22 cellular contexts compared by ENCODE assay signal in genomic region chr2:216994231-216994997, GRCh38.
"Had no signal": no experiment of that assay in that cellular context is flagged by ENCODE, and none has a peak within 500 bp of the region (broad histone marks: within the 10 kb centered on the region; RNA-seq: fewer than 3 reads in every experiment).

No MANE protein-coding gene starts in this region.

- H3K9me3 Mint-ChIP-seq: activated CD4-positive, alpha-beta T cell treated with anti-CD3 and anti-CD28 coated beads, Interleukin-2, amount 10 ng/mL, durations not matched to agents 7 days and 5 days; activated CD8-positive, alpha-beta T cell treated with anti-CD3 and anti-CD28 coated beads for 36 hours; activated T-helper 1 cell treated with anti-CD3 and anti-CD28 coated beads, Interleukin-12 subunit alpha, Interleukin-12 subunit beta, Interleukin-2, Interleukin-4 antibody, amounts not matched to agents 30 ng/mL and 10 ng/mL and 1 ng/mL, durations not matched to agents 14 hours and 24 hours and 36 hours; dendritic cell treated with granulocyte-macrophage colony-stimulating factor and Interleukin-4, amounts not matched to agents 40 ng/mL and 50 ng/mL, for 4 days; T-cell; T-helper 2 cell treated with Interferon-gamma antibody and Interleukin-4, amounts not matched to agents 5 μg/mL and 100 μg/mL, for 36 hours had no signal

- H3K9me3 ChIP-seq: body of pancreas, lower lobe of right lung, right lobe of liver had no signal

- H3K4me1 Mint-ChIP-seq: activated CD4-positive, alpha-beta T cell treated with anti-CD3 and anti-CD28 coated beads, Interleukin-2, amount 10 ng/mL, durations not matched to agents 7 days and 5 days; activated CD8-positive, alpha-beta memory T cell treated with anti-CD3 and anti-CD28 coated beads, Interleukin-2, amount 10 ng/mL, durations not matched to agents 7 days and 5 days; activated naive CD4-positive, alpha-beta T cell treated with anti-CD3 and anti-CD28 coated beads, Interleukin-2, amount 50 U/mL, for 24 hours; naive B cell; T-cell had no signal

- H3K4me3 Mint-ChIP-seq: activated CD4-positive, alpha-beta T cell treated with anti-CD3 and anti-CD28 coated beads, Interleukin-2, amount 10 ng/mL, durations not matched to agents 7 days and 5 days; activated CD8-positive, alpha-beta memory T cell treated with anti-CD3 and anti-CD28 coated beads, Interleukin-2, amount 10 ng/mL, durations not matched to agents 7 days and 5 days; activated CD8-positive, alpha-beta T cell treated with anti-CD3 and anti-CD28 coated beads for 36 hours; activated naive CD4-positive, alpha-beta T cell treated with anti-CD3 and anti-CD28 coated beads, Interleukin-2, amount 50 U/mL, for 24 hours; activated T-helper 1 cell treated with anti-CD3 and anti-CD28 coated beads, Interleukin-12 subunit alpha, Interleukin-12 subunit beta, Interleukin-2, Interleukin-4 antibody, amounts not matched to agents 30 ng/mL and 10 ng/mL and 1 ng/mL, durations not matched to agents 14 hours and 24 hours and 36 hours; dendritic cell treated with granulocyte-macrophage colony-stimulating factor and Interleukin-4, amounts not matched to agents 40 ng/mL and 50 ng/mL, for 4 days; naive B cell; T-cell; T-helper 2 cell treated with Interferon-gamma antibody and Interleukin-4, amounts not matched to agents 5 μg/mL and 100 μg/mL, for 36 hours had no signal

- H3K27ac Mint-ChIP-seq: activated CD4-positive, alpha-beta T cell treated with anti-CD3 and anti-CD28 coated beads, Interleukin-2, amount 10 ng/mL, durations not matched to agents 7 days and 5 days; activated CD8-positive, alpha-beta memory T cell treated with anti-CD3 and anti-CD28 coated beads, Interleukin-2, amount 10 ng/mL, durations not matched to agents 7 days and 5 days; activated CD8-positive, alpha-beta T cell treated with anti-CD3 and anti-CD28 coated beads for 36 hours; activated naive CD4-positive, alpha-beta T cell treated with anti-CD3 and anti-CD28 coated beads, Interleukin-2, amount 50 U/mL, for 24 hours; activated T-helper 1 cell treated with anti-CD3 and anti-CD28 coated beads, Interleukin-12 subunit alpha, Interleukin-12 subunit beta, Interleukin-2, Interleukin-4 antibody, amounts not matched to agents 30 ng/mL and 10 ng/mL and 1 ng/mL, durations not matched to agents 14 hours and 24 hours and 36 hours; dendritic cell treated with granulocyte-macrophage colony-stimulating factor and Interleukin-4, amounts not matched to agents 40 ng/mL and 50 ng/mL, for 4 days; naive B cell; T-cell; T-helper 2 cell treated with Interferon-gamma antibody and Interleukin-4, amounts not matched to agents 5 μg/mL and 100 μg/mL, for 36 hours had no signal

- H3K36me3 ChIP-seq: cardiac muscle cell, lower lobe of right lung, right lobe of liver, WERI-Rb-1 had no signal

- H3K36me3 Mint-ChIP-seq: activated CD8-positive, alpha-beta memory T cell treated with anti-CD3 and anti-CD28 coated beads, Interleukin-2, amount 10 ng/mL, durations not matched to agents 7 days and 5 days; activated naive CD4-positive, alpha-beta T cell treated with anti-CD3 and anti-CD28 coated beads, Interleukin-2, amount 50 U/mL, for 24 hours; naive B cell; T-cell had no signal

- H3K4me3 ChIP-seq: body of pancreas, cardiac muscle cell, lower lobe of right lung, right lobe of liver had no signal

- H3K27ac ChIP-seq: body of pancreas, cardiac muscle cell, lower lobe of right lung, parathyroid adenoma, right lobe of liver, WERI-Rb-1 had no signal

- H3K27me3 Mint-ChIP-seq: T-cell had no signal

- ATAC-seq: activated CD8-positive, alpha-beta memory T cell treated with anti-CD3 and anti-CD28 coated beads, Interleukin-2, amount 10 ng/mL, durations not matched to agents 7 days and 5 days; activated CD8-positive, alpha-beta T cell treated with anti-CD3 and anti-CD28 coated beads for 36 hours; body of pancreas; lower lobe of right lung; right lobe of liver; T-cell had no signal

- H3K27me3 ChIP-seq: body of pancreas, cardiac muscle cell, right lobe of liver had no signal

- DNase-seq: activated CD4-positive, alpha-beta T cell treated with anti-CD3 and anti-CD28 coated beads, Interleukin-2, amount 10 ng/mL, durations not matched to agents 7 days and 5 days; activated CD4-positive, CD25-positive, alpha-beta regulatory T cell treated with anti-CD3 and anti-CD28 coated beads, Interleukin-2, amount 50 U/mL, for 72 hours; activated CD8-positive, alpha-beta memory T cell treated with anti-CD3 and anti-CD28 coated beads, Interleukin-2, amount 10 ng/mL, durations not matched to agents 7 days and 5 days; activated CD8-positive, alpha-beta T cell treated with anti-CD3 and anti-CD28 coated beads for 36 hours; activated gamma-delta T cell; anterior cingulate cortex; body of pancreas; effector CD4-positive, alpha-beta T cell; erythroblast; lower lobe of right lung; naive B cell; right lobe of liver; stimulated activated CD4-positive, alpha-beta T cell treated with anti-CD3 and anti-CD28 coated beads, Interleukin-4, amount 100 ng/mL, for 1 hour; stimulated activated naive CD4-positive, alpha-beta T cell; T-cell; WERI-Rb-1 had no signal

- H3K4me1 ChIP-seq: parathyroid adenoma, right lobe of liver had no signal
